In the genomic region with DNA sequence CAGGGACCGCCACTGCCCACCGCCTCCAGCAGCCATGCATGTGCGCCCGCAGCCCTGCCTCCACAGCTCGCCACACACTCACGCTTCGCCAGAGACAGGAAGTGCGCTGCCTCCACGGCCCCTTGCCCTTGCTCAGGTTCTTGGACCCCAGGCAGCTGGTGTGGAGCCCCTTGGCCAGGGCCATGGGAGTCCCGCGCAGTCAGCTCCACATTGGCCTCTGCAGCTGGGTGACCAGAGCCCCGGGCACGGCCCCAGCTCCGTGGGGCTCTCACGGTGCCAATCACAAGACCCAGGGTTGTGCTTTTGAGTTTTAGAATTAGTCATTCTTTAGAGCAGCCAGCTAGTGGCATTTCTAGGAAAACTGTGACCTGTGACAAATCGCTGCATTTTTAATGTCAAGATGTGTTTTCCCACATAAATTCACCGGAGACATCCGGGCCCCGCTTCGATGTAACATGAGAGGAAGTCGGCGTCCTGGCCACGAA, we compare ENCODE assay signal across 17 cellular contexts. TPM values are rescaled to one million over a fixed set of nuclear protein-coding genes. Genes with fewer than 3 reads are reported as not detected.
DNase-seq lines count a peak whose midpoint lies in the region; ATAC-seq and TF ChIP-seq lines count a peak whose summit lies in the region.
"Had no signal": no experiment of that assay in that cellular context is flagged by ENCODE, and none has a peak within 500 bp of the region (broad histone marks: within the 10 kb centered on the region; RNA-seq: fewer than 3 reads in every experiment).

No MANE protein-coding gene starts in this region.

- CTCF ChIA-PET in activated naive CD4-positive, alpha-beta T cell treated with anti-CD3 and anti-CD28 coated beads, Interleukin-2, amount 10 ng/mL, durations not matched to agents 7 days and 5 days (lab: Charles Lee): interaction anchor here (1.3 to 1.8 kb wide), 3 partner anchors 31 to 82 kb away, joined by 3 to 9 read pairs (median 4); no protein-coding TSS in a partner anchor
- CTCF ChIA-PET in activated CD4-positive, alpha-beta memory T cell treated with anti-CD3 and anti-CD28 coated beads for 36 hours (lab: Charles Lee): interaction anchor here (0.8 to 3.6 kb wide), 3 partner anchors 32 to 82 kb away, joined by 3 to 17 read pairs (median 4); no protein-coding TSS in a partner anchor

- H3K4me3 Mint-ChIP-seq in activated naive CD4-positive, alpha-beta T cell treated with anti-CD3 and anti-CD28 coated beads, Interleukin-2, amount 10 ng/mL, durations not matched to agents 7 days and 5 days: peak overlapping the region; percentile 53
- peak overlapping the region; percentile 35 for H3K4me3 Mint-ChIP-seq in activated CD4-positive, alpha-beta memory T cell treated with anti-CD3 and anti-CD28 coated beads for 36 hours

- POLR2A ChIA-PET in activated CD4-positive, alpha-beta memory T cell treated with anti-CD3 and anti-CD28 coated beads for 36 hours (lab: Charles Lee): interaction anchor here (0.9 kb wide), 1 partner anchor 37 kb away, joined by 4 read pairs; no protein-coding TSS in a partner anchor

- peak overlapping the region in 1 of 8 donors; percentile 15 for H3K4me3 ChIP-seq in spleen
- H3K4me3 ChIP-seq: cardiac muscle cell had no signal

- 57 to 72% (median 65%) methylated on average over 15 to 23 of the region's 23 CpGs for WGBS in spleen, 5 donors

- no peak for TF ChIP-seq CTCF in spleen (IDR thresholded peaks at IDR 0.05 in 8 of 11, conservative IDR thresholded peaks at IDR 0.05 in 3 of 11)

- peaks cover 0 to 78% (median 41%) of the 10 kb centered on the region in 7 donors for H3K27me3 ChIP-seq in spleen (replicated peaks in 1 of 7)

- no peak for DNase-seq in activated naive CD4-positive, alpha-beta T cell treated with anti-CD3 and anti-CD28 coated beads, Interleukin-2, amount 10 ng/mL, durations not matched to agents 7 days and 5 days
- no peak for DNase-seq in activated naive CD4-positive, alpha-beta T cell treated with anti-CD3 and anti-CD28 coated beads, Interleukin-2, amount 50 U/mL, for 16 hours
- DNase-seq in activated CD4-positive, alpha-beta memory T cell treated with anti-CD3 and anti-CD28 coated beads for 36 hours: peak; percentile 57
- DNase-seq in left kidney (ENCODE audit: low read depth, low spot score) (peak; percentile 66), ureter (ENCODE audit: low spot score) (no peak), spleen (no peak)
- DNase-seq in stimulated activated naive CD8-positive, alpha-beta T cell treated with anti-CD3 and anti-CD28 coated beads, Interleukin-15, Interleukin-2, amounts not matched to agents 100 U/mL and 50 U/mL, for 24 hours: peak; percentile 32
- DNase-seq: activated gamma-delta T cell treated with Interleukin-2 at 50 U/mL for 16 hours, islet precursor cell, NCI-H1436 treated with DMSO at 0.1 percent for 48 hours, NCI-H2227 treated with DMSO at 0.1 percent for 48 hours had no signal

- intact Hi-C loops in activated CD4-positive, alpha-beta memory T cell treated with anti-CD3 and anti-CD28 coated beads for 36 hours (cut with micrococcal nuclease): loop anchor here (1.0 kb wide), 1 partner anchor 81 kb away; no protein-coding TSS in a partner anchor
- intact Hi-C loops in spleen (cut with DNase I; ENCODE audit: low total_unique reads): no loop called here

- H3K4me1 ChIP-seq in spleen: peaks cover 4 to 29% (median 21%) of the 10 kb centered on the region in 6 donors

- no peak for TF ChIP-seq POLR2A in spleen (IDR thresholded peaks at IDR 0.05)

- H3K36me3 Mint-ChIP-seq in activated naive CD4-positive, alpha-beta T cell treated with anti-CD3 and anti-CD28 coated beads, Interleukin-2, amount 10 ng/mL, durations not matched to agents 7 days and 5 days: peaks cover 2% of the 10 kb centered on the region
- H3K36me3 Mint-ChIP-seq in activated CD4-positive, alpha-beta memory T cell treated with anti-CD3 and anti-CD28 coated beads for 36 hours: no peaks in the 10 kb centered on the region

- H3K4me1 Mint-ChIP-seq in activated naive CD4-positive, alpha-beta T cell treated with anti-CD3 and anti-CD28 coated beads, Interleukin-2, amount 10 ng/mL, durations not matched to agents 7 days and 5 days: peaks cover 25% of the 10 kb centered on the region
- H3K4me1 Mint-ChIP-seq in activated CD4-positive, alpha-beta memory T cell treated with anti-CD3 and anti-CD28 coated beads for 36 hours (ENCODE audit: low read depth): peaks cover 23% of the 10 kb centered on the region

- H3K9me3 Mint-ChIP-seq in activated naive CD4-positive, alpha-beta T cell treated with anti-CD3 and anti-CD28 coated beads, Interleukin-2, amount 10 ng/mL, durations not matched to agents 7 days and 5 days: no peaks in the 10 kb centered on the region
- H3K9me3 Mint-ChIP-seq in activated CD4-positive, alpha-beta memory T cell treated with anti-CD3 and anti-CD28 coated beads for 36 hours: no peaks in the 10 kb centered on the region

- H3K27me3 Mint-ChIP-seq in activated naive CD4-positive, alpha-beta T cell treated with anti-CD3 and anti-CD28 coated beads, Interleukin-2, amount 10 ng/mL, durations not matched to agents 7 days and 5 days: peaks cover 65% of the 10 kb centered on the region
- H3K27me3 Mint-ChIP-seq in activated CD4-positive, alpha-beta memory T cell treated with anti-CD3 and anti-CD28 coated beads for 36 hours: peaks cover 41% of the 10 kb centered on the region

- no peak overlapping the region for H3K27ac ChIP-seq in spleen
- H3K27ac ChIP-seq: cardiac muscle cell, HL-60 had no signal

- peak; percentile 61 for ATAC-seq in stimulated activated naive CD8-positive, alpha-beta T cell treated with anti-CD3 and anti-CD28 coated beads, Interleukin-15, Interleukin-2, amounts not matched to agents 100 U/mL and 50 U/mL, for 24 hours
- ATAC-seq in GM21717 (IDR thresholded peaks at IDR 0.05; ENCODE audit: unreplicated experiment): no peak
- ATAC-seq: Right ventricle myocardium inferior had no signal

- peak overlapping the region; percentile 76 for H3K27ac Mint-ChIP-seq in activated naive CD4-positive, alpha-beta T cell treated with anti-CD3 and anti-CD28 coated beads, Interleukin-2, amount 10 ng/mL, durations not matched to agents 7 days and 5 days
- peak overlapping the region; percentile 28 for H3K27ac Mint-ChIP-seq in activated CD4-positive, alpha-beta memory T cell treated with anti-CD3 and anti-CD28 coated beads for 36 hours

- no peaks in the 10 kb centered on the region for H3K36me3 ChIP-seq in spleen
- H3K36me3 ChIP-seq: cardiac muscle cell had no signal

- no peaks in the 10 kb centered on the region for H3K9me3 ChIP-seq in spleen

RNA-seq across cellular contexts. Expression of a gene that starts 4.3 kb away (rescaled TPM):
- total RNA-seq in activated CD4-positive, alpha-beta memory T cell treated with anti-CD3 and anti-CD28 coated beads for 36 hours: not detected
- not detected for total RNA-seq in ureter
- total RNA-seq in spleen: under 1 TPM in 3 of 7 donors, not detected in 4; 0.41 to 0.54 (median 0.43) TPM
- polyA plus RNA-seq in spleen: under 1 TPM; 0.10 to 0.23 (median 0.13) TPM
- total RNA-seq: cardiac muscle cell; fibroblast of lung; Right ventricle myocardium inferior; T-helper 2 cell treated with Interferon-gamma antibody and Interleukin-4, amounts not matched to agents 100 ng/mL and 5 ng/mL, for 36 hours had no signal
- polyA plus RNA-seq: cardiac muscle cell, fibroblast of lung had no signal

RNA-seq across cellular contexts. Expression of a gene that starts 11.9 kb away (rescaled TPM):
- under 1 TPM; 0.07 to 0.12 TPM for total RNA-seq in activated CD4-positive, alpha-beta memory T cell treated with anti-CD3 and anti-CD28 coated beads for 36 hours
- total RNA-seq in ureter (0.81 TPM), spleen (10 to 100 TPM in 1 of 7 donors, 1 to 10 TPM in 6; 1.7 to 10.4 (median 3.4) TPM)
- 1 to 10 TPM in 2 of 3 donors, under 1 TPM in 1; 0.76 to 6.3 (median 2.9) TPM for polyA plus RNA-seq in spleen
- total RNA-seq: cardiac muscle cell; fibroblast of lung; T-helper 2 cell treated with Interferon-gamma antibody and Interleukin-4, amounts not matched to agents 100 ng/mL and 5 ng/mL, for 36 hours had no signal
- polyA plus RNA-seq: cardiac muscle cell, fibroblast of lung had no signal

RNA-seq across cellular contexts. Expression of a gene that starts 50.9 kb away (rescaled TPM):
- 100 to 1,000 TPM; 160 to 165 TPM for total RNA-seq in activated CD4-positive, alpha-beta memory T cell treated with anti-CD3 and anti-CD28 coated beads for 36 hours
- total RNA-seq in ureter (35.3 TPM), spleen (100 to 1,000 TPM in 3 of 7 donors, 10 to 100 TPM in 4; 43.3 to 177 (median 99.1) TPM)
- polyA plus RNA-seq in spleen: 10 to 100 TPM; 10.1 to 27.2 (median 20.4) TPM

Comparison
In these comparisons a context has a peak if more than half of its experiments do, and no peak if none do; other contexts are left out.
1. DNase-seq: peak in activated CD4-positive, alpha-beta memory T cell treated with anti-CD3 and anti-CD28 coated beads for 36 hours (single experiment), left kidney (single experiment) and stimulated activated naive CD8-positive, alpha-beta T cell treated with anti-CD3 and anti-CD28 coated beads, Interleukin-15, Interleukin-2, amounts not matched to agents 100 U/mL and 50 U/mL, for 24 hours (single experiment); none in activated naive CD4-positive, alpha-beta T cell treated with anti-CD3 and anti-CD28 coated beads, Interleukin-2, amount 10 ng/mL, durations not matched to agents 7 days and 5 days (single experiment), activated naive CD4-positive, alpha-beta T cell treated with anti-CD3 and anti-CD28 coated beads, Interleukin-2, amount 50 U/mL, for 16 hours (single experiment), ureter (single experiment) and spleen (single experiment).